Comparison of ENCODE assay signal across 9 cellular contexts in the genomic region with DNA sequence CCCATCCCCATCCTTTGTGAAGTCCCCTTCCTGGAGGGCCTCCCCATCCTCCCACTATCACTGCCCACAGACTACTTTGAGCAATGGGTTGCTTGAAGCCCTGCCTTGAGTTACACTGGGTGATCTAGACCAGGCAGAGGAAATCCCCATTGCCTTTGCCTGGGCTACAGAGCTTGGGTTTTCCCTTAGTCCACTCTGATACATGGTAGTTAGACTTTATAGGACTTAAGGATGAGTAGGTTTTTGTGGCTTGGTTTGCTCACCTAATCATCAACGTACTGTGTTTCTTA. TPM values are rescaled to one million over a fixed set of nuclear protein-coding genes. Genes with fewer than 3 reads are reported as not detected.
DNase-seq lines count a peak whose midpoint lies in the region; ATAC-seq and TF ChIP-seq lines count a peak whose summit lies in the region.
"Had no signal": no experiment of that assay in that cellular context is flagged by ENCODE, and none has a peak within 500 bp of the region (broad histone marks: within the 10 kb centered on the region; RNA-seq: fewer than 3 reads in every experiment).

No MANE protein-coding gene starts in this region.

- H3K36me3 ChIP-seq in CD8-positive, alpha-beta T cell (ENCODE audit: insufficient read depth, low read length), result no peaks in the 10 kb centered on the region
- H3K36me3 ChIP-seq in KOPT-K1 (ENCODE audit: insufficient read depth, low read length) (no peaks in the 10 kb centered on the region), mesenchymal stem cell (ENCODE audit: control insufficient read depth in 1 of 2, insufficient read depth in 2 of 2, low read depth in 1 of 2, low read length in 2 of 2) (no peaks in the 10 kb centered on the region)

- H3K23ac ChIP-seq in mesenchymal stem cell (ENCODE audit: low read length in 2 of 2), result no peak overlapping the region

- no peak overlapping the region for H4K91ac ChIP-seq in mesenchymal stem cell (ENCODE audit: low read length)

- no peaks in the 10 kb centered on the region for H3K27me3 ChIP-seq in CD8-positive, alpha-beta T cell (ENCODE audit: insufficient read depth, low read length)
- H3K27me3 ChIP-seq in dorsolateral prefrontal cortex (no peaks in the 10 kb centered on the region), mesenchymal stem cell (ENCODE audit: control insufficient read depth in 1 of 2, insufficient read depth in 1 of 2, low read length in 2 of 2) (no peaks in the 10 kb centered on the region)

- H3K27ac ChIP-seq in CD8-positive, alpha-beta T cell (ENCODE audit: low read depth, low read length), result peak overlapping the region; percentile 22
- H3K27ac ChIP-seq in KOPT-K1 (ENCODE audit: low read depth, low read length, poor library complexity, severe bottlenecking), result peak overlapping the region; percentile 99
- no peak overlapping the region for H3K27ac ChIP-seq in dorsolateral prefrontal cortex
- no peak overlapping the region for H3K27ac ChIP-seq in mesenchymal stem cell (ENCODE audit: low read length, poor library complexity, severe bottlenecking)

- no peak overlapping the region for H3K4ac ChIP-seq in mesenchymal stem cell (ENCODE audit: low read depth in 1 of 2, low read length in 2 of 2)

- WGBS in mesenchymal stem cell, result no CpG with 5 or more reads among the region's 1 CpG

- no peaks in the 10 kb centered on the region for H3K9me3 ChIP-seq in CD8-positive, alpha-beta T cell (ENCODE audit: low read length)
- H3K9me3 ChIP-seq in KOPT-K1 (ENCODE audit: insufficient read depth, low read length, poor library complexity, severe bottlenecking), result no peaks in the 10 kb centered on the region
- no peaks in the 10 kb centered on the region for H3K9me3 ChIP-seq in mesenchymal stem cell (ENCODE audit: control insufficient read depth, low read length)

- peaks cover 30% of the 10 kb centered on the region for H3K36me3 Mint-ChIP-seq in CD8-positive, alpha-beta T cell

- no peaks in the 10 kb centered on the region for H3K27me3 Mint-ChIP-seq in CD8-positive, alpha-beta T cell (ENCODE audit: low read depth)

- H3K4me1 Mint-ChIP-seq in CD8-positive, alpha-beta T cell (ENCODE audit: low read depth), result peaks cover 91% of the 10 kb centered on the region

- H3K4me1 ChIP-seq in CD8-positive, alpha-beta T cell (ENCODE audit: insufficient read depth, low read length), result peaks cover 92% of the 10 kb centered on the region
- peaks cover 2% of the 10 kb centered on the region for H3K4me1 ChIP-seq in mesenchymal stem cell (ENCODE audit: control insufficient read depth, insufficient read depth, low read depth, low read length)

- peak overlapping the region; percentile 77 for H3K4me3 Mint-ChIP-seq in CD8-positive, alpha-beta T cell

- no peak overlapping the region for H2AK5ac ChIP-seq in mesenchymal stem cell (ENCODE audit: low read length, severe bottlenecking)

- ATAC-seq in CD8-positive, alpha-beta T cell, result peak; percentile 30
- ATAC-seq in GM21515 (IDR thresholded peaks at IDR 0.05; ENCODE audit: unreplicated experiment), result peak; percentile 40

- CTCF ChIA-PET in CD8-positive, alpha-beta T cell (lab: Charles Lee), result interaction anchor here (1.0 to 1.7 kb wide), 7 partner anchors 14 to 177 kb away, joined by 3 to 4 read pairs (median 3); no protein-coding TSS in a partner anchor

- H3K9me3 Mint-ChIP-seq in CD8-positive, alpha-beta T cell, result no peaks in the 10 kb centered on the region

- no peak overlapping the region for H2BK5ac ChIP-seq in mesenchymal stem cell (ENCODE audit: low read depth, low read length, poor library complexity, severe bottlenecking)

- no peak overlapping the region for H3K14ac ChIP-seq in mesenchymal stem cell (ENCODE audit: low read length in 2 of 2)

- peak overlapping the region; percentile 21 for H3K4me3 ChIP-seq in CD8-positive, alpha-beta T cell (ENCODE audit: low read depth, low read length)
- H3K4me3 ChIP-seq in dorsolateral prefrontal cortex (no peak overlapping the region), mesenchymal stem cell (ENCODE audit: insufficient read depth in 1 of 2, low read depth in 1 of 2, low read length in 2 of 2) (no peak overlapping the region)
- H3K4me3 ChIP-seq: lung had no signal

- H3K18ac ChIP-seq in mesenchymal stem cell (ENCODE audit: low read depth in 1 of 2, low read length in 2 of 2), result no peak overlapping the region

- no peak overlapping the region for H2BK120ac ChIP-seq in mesenchymal stem cell (ENCODE audit: low read depth, low read length)

- no peak overlapping the region for H2BK12ac ChIP-seq in mesenchymal stem cell (ENCODE audit: low read length in 2 of 2)

- no peak overlapping the region for H2BK15ac ChIP-seq in mesenchymal stem cell (ENCODE audit: low read depth, poor library complexity, severe bottlenecking)

- H3K9ac ChIP-seq in mesenchymal stem cell (ENCODE audit: low read length), result no peak overlapping the region

- intact Hi-C loops in CD8-positive, alpha-beta T cell (cut with DNase I, micrococcal nuclease), result loop anchor here (1.0 to 10.0 kb wide), 7 partner anchors 9 to 90 kb away; no protein-coding TSS in a partner anchor
- intact Hi-C loops in dorsolateral prefrontal cortex (cut with DNase I), result no loop called here

- H2AFZ ChIP-seq in mesenchymal stem cell (ENCODE audit: low read depth, low read length), result no peak overlapping the region

- peak overlapping the region; percentile 94 for H3K27ac Mint-ChIP-seq in CD8-positive, alpha-beta T cell

- no peak for TF ChIP-seq CTCF in CD8-positive, alpha-beta T cell (IDR thresholded peaks at IDR 0.05)
- no peak for TF ChIP-seq CTCF in dorsolateral prefrontal cortex (IDR thresholded peaks at IDR 0.05 in 54 of 56, conservative IDR thresholded peaks at IDR 0.05 in 2 of 56; ENCODE audit: low read depth in 1 of 56, partially characterized antibody in 56 of 56)

- H4K8ac ChIP-seq in mesenchymal stem cell (ENCODE audit: low read length), result no peak overlapping the region

- POLR2A ChIA-PET in CD8-positive, alpha-beta T cell (lab: Charles Lee), result interaction anchor here (0.6 to 2.4 kb wide), 8 partner anchors 9 to 199 kb away, joined by 3 to 18 read pairs (median 4); a partner anchor contains a TSS

- peaks cover 21% of the 10 kb centered on the region for H3K79me1 ChIP-seq in mesenchymal stem cell (replicated peaks; ENCODE audit: low read length, poor library complexity, severe bottlenecking)

- DNase-seq in CD8-positive, alpha-beta T cell, result peak in 1 of 7 experiments; percentile 19
- DNase-seq in effector CD8-positive, alpha-beta T cell (lab: John Stamatoyannopoulos, UW), result peak; percentile 14
- no peak for DNase-seq in NCI-H1930 (lab: John Stamatoyannopoulos, UW)
- DNase-seq in dorsolateral prefrontal cortex, result no peak
- no peak for DNase-seq in mesenchymal stem cell
- DNase-seq in dermis blood vessel endothelial cell, result no peak

- H3K4me2 ChIP-seq in mesenchymal stem cell (ENCODE audit: low read length, poor library complexity, severe bottlenecking), result no peak overlapping the region

RNA-seq across cellular contexts. Expression of a gene that starts 56.6 kb away (rescaled TPM):
- 10 to 100 TPM; 80.8 to 83.1 TPM for total RNA-seq in CD8-positive, alpha-beta T cell
- total RNA-seq in dorsolateral prefrontal cortex (10 to 100 TPM in 40 of 120 experiments, 1 to 10 TPM in 80; 3.8 to 16.5 (median 8.7) TPM), dermis blood vessel endothelial cell (16.2 and 25.3 TPM in 2 replicates)
- polyA plus RNA-seq in mesenchymal stem cell (2013, experiment 1 of 2), result 3.8 TPM
- 3.5 TPM for polyA plus RNA-seq in mesenchymal stem cell (2013, experiment 2 of 2)

Comparison
In these comparisons a context has a peak if more than half of its experiments do, and no peak if none do; other contexts are left out.
1. H3K27ac ChIP-seq: peak in CD8-positive, alpha-beta T cell (single experiment) and KOPT-K1 (single experiment); none in dorsolateral prefrontal cortex (0 of 59) and mesenchymal stem cell (single experiment).
2. intact Hi-C loops: an anchor here in CD8-positive, alpha-beta T cell (1.0 to 10.0 kb wide); none called in dorsolateral prefrontal cortex.